1 cellular context compared by ENCODE assay signal in the genomic region with DNA sequence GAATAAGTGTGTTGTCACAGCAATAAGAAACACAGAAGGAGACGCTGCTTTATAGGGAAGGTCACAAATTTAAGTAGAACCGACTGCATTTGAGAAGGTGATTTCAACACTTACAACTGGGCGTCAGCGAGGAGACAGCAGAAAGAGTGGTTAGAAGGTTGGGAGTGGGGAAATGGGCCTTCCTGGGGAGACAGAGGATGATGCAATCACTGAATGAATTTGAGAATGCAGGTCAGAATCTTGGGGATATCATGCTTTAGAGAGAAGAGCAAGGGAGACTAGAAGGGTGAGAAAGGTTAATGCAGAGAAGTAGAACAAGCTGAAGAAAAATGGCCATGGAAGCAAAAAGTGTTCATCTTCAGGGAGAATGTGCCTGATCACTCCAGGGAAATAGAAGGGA.
TF ChIP-seq lines count a peak whose summit lies in the region.

No MANE protein-coding gene starts in this region.

TF ChIP-seq in SK-N-SH, 30 proteins besides CTCF, POLR2A, EP300 and RAD21 (continued from another document):
- TF ChIP-seq FOXJ3 (CRISPR knock-in tag; IDR thresholded peaks at IDR 0.05) = no peak
- TF ChIP-seq, protein P1, sequence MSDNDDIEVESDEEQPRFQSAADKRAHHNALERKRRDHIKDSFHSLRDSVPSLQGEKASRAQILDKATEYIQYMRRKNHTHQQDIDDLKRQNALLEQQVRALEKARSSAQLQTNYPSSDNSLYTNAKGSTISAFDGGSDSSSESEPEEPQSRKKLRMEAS (IDR thresholded peaks at IDR 0.05; ENCODE audit: low read depth) = no peak
- no peak for TF ChIP-seq FOXM1 (IDR thresholded peaks at IDR 0.05; ENCODE audit: low read depth)
- TF ChIP-seq TEAD4 (IDR thresholded peaks at IDR 0.05; ENCODE audit: borderline replicate concordance, insufficient read depth) = no peak
- no peak for TF ChIP-seq RFX5 (IDR thresholded peaks at IDR 0.05; ENCODE audit: low read length)
